8 cellular contexts compared by ENCODE assay signal in the genomic region with DNA sequence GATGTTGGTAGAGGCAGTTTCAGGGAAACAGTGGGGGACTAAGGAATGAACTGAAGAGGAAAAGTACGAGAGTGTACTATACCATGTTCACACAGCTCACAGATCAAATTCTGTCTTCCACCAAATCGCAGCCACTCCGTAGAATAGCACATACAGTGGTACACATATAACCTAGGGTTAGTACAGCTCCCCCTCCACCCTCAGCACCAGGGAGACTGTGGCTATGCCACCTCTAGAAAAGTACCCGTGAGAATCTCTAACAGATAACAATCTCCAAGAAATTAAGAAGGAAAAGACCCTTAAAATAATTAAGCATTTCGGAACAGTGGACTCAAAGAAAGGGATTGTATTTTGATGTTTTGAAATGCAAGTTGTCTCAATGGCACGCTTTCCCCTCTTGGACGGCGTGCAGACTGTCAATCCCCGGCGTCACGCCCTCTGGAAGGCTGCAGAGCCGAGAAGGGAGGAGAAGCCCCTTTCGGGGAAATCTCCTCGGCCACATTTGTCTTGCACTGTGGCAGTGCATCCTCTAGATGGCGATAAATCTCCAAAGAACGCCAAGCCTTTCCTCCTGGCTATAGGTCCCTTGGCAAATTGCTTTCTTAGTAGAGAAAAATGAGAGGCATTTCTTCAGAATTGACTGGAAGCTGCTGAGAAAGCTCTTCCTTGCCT.
A peak's percentile ranks its signal among the peaks of the same experiment; 100 is the strongest.
DNase-seq lines count a peak whose midpoint lies in the region; ATAC-seq, FAIRE-seq and TF ChIP-seq lines count a peak whose summit lies in the region.

No MANE protein-coding gene starts in this region.

- no peaks in the 10 kb centered on the region for H3K79me2 ChIP-seq in PC-9 (ENCODE audit: low read depth)

- POLR2A ChIA-PET in PC-9 (lab: Charles Lee; ENCODE audit: unreplicated experiment) = no interaction called here

- no peak overlapping the region for H3K4me3 ChIP-seq in PC-9
- H3K4me3 ChIP-seq in pancreas = no peak overlapping the region

- H4K20me1 ChIP-seq in PC-9 (ENCODE audit: insufficient read depth) = no peaks in the 10 kb centered on the region; the same call in 1 of the 2 replicates

- H3K9me3 ChIP-seq in PC-9 (ENCODE audit: insufficient read depth, low read depth) = no peaks in the 10 kb centered on the region
- no peaks in the 10 kb centered on the region for H3K9me3 ChIP-seq in pancreas

- H3K36me3 ChIP-seq in PC-9 (ENCODE audit: low read depth) = no peaks in the 10 kb centered on the region
- H3K36me3 ChIP-seq in pancreas = no peaks in the 10 kb centered on the region

- no peaks in the 10 kb centered on the region for H3K9me2 ChIP-seq in PC-9 (ENCODE audit: insufficient read depth)

- H2AFZ ChIP-seq in PC-9 = no peak overlapping the region

- H3K4me2 ChIP-seq in PC-9 = peak overlapping the region; percentile 42

- ATAC-seq in GM21360 (IDR thresholded peaks at IDR 0.05; ENCODE audit: unreplicated experiment) (peak; percentile 86), HG03558 (IDR thresholded peaks at IDR 0.05; ENCODE audit: extremely low read depth, unreplicated experiment) (peak; percentile 74), pancreas (peak; percentile 77 to 98 (median 94))

- FAIRE-seq in pancreas (lab: Jason Lieb, UNC) = no peak

- CTCF ChIA-PET in PC-9 (lab: Charles Lee) = interaction anchor here (0.8 to 1.0 kb wide), 2 partner anchors 75 to 111 kb away, joined by 3 to 4 read pairs; no protein-coding TSS in a partner anchor

- H3K27ac ChIP-seq in PC-9 = no peak overlapping the region
- H3K27ac ChIP-seq in pancreas = no peak overlapping the region

- peak; percentile 60 for DNase-seq in EL
- peak in 1 of 2 experiments; percentile 47 for DNase-seq in PC-9
- DNase-seq in activated effector memory CD4-positive, alpha-beta T cell treated with Interleukin-2 at 50 U/mL for 16 hours = peak; percentile 12
- peak; percentile 36 for DNase-seq in globus pallidus (ENCODE audit: low spot score)
- DNase-seq in pancreas = peak in 4 of 6 donors; percentile 6 to 54 (median 32)
- no peak for DNase-seq in NK-92 treated with Interleukin-12 subunit alpha and Interleukin-12 subunit beta, amount 100 ng/mL, for 24 hours (lab: John Stamatoyannopoulos, UW)

- peaks cover 4% of the 10 kb centered on the region; the same call in 1 of the 2 replicates for H3K27me3 ChIP-seq in PC-9 (ENCODE audit: insufficient read depth, low read depth)
- H3K27me3 ChIP-seq in pancreas = peaks cover 0 to 2% (median 0%) of the 10 kb centered on the region in 4 donors

- BruUV-seq in PC-9 (replicated peaks; lab: Mats Ljungman, UMichigan) = no TSS peak

- WGBS in pancreas, 2 donors = 8 to 9% methylated on average over 16 of the region's 16 CpGs

- no peaks in the 10 kb centered on the region for H3F3A ChIP-seq in PC-9 (ENCODE audit: insufficient read depth, low read depth)

- TF ChIP-seq CTCF in PC-9 (conservative IDR thresholded peaks at IDR 0.05) (peak; percentile 91), pancreas (IDR thresholded peaks at IDR 0.05) (peak; percentile 50 to 81 (median 74))

- intact Hi-C loops in PC-9 (cut with micrococcal nuclease; ENCODE audit: unreplicated experiment) = loop anchor here (2.0 kb wide), 1 partner anchor 111 kb away; no protein-coding TSS in a partner anchor
- intact Hi-C loops in pancreas (cut with DNase I) = loop anchor here in 1 of 3 donors (5.0 kb wide), 1 partner anchor 111 kb away; no protein-coding TSS in a partner anchor

- H3K4me1 ChIP-seq in PC-9 (replicated peaks; ENCODE audit: insufficient read depth) (no peaks in the 10 kb centered on the region), pancreas (peaks cover 0 to 4% (median 0%) of the 10 kb centered on the region in 3 donors)
